10 cellular contexts compared by ENCODE assay signal in genomic region chr17:17809527-17810373, GRCh38. TPM values are rescaled to one million over a fixed set of nuclear protein-coding genes. Genes with fewer than 3 reads are reported as not detected.
DNase-seq lines count a peak whose midpoint lies in the region; ATAC-seq and TF ChIP-seq lines count a peak whose summit lies in the region.
"Had no signal": no experiment of that assay in that cellular context is flagged by ENCODE, and none has a peak within 500 bp of the region (broad histone marks: within the 10 kb centered on the region; RNA-seq: fewer than 3 reads in every experiment).

No MANE protein-coding gene starts in this region.

- H3K36me3 ChIP-seq in thyroid gland, result peaks cover 0 to 14% of the 10 kb centered on the region in 2 donors

- H3K4me3 ChIP-seq in thyroid gland (replicated peaks in 1 of 3), result peak overlapping the region in 1 of 3 donors; percentile 17

- 49 to 75% methylated on average over 7 to 26 of the region's 79 CpGs for WGBS in thyroid gland, 2 donors

- TF ChIP-seq POLR2A in thyroid gland (IDR thresholded peaks at IDR 0.05), result no peak

- intact Hi-C loops in thyroid gland (cut with DNase I), result loop anchor here (5.0 to 10.0 kb wide), 2 partner anchors 105 to 127 kb away; partner anchors contain the start of gene RAI1

- DNase-seq in NCI-H526 (lab: John Stamatoyannopoulos, UW) (peak; percentile 26 to 82), epidermal melanocyte (ENCODE audit: insufficient read length, low spot score) (peak; percentile 75), left kidney (ENCODE audit: low read depth, low spot score) (peak; percentile 93), thyroid gland (peak; percentile 77 to 79), GM19238 (ENCODE audit: insufficient read length, low spot score) (no peak), COR-L47 (lab: John Stamatoyannopoulos, UW) (no peak), NCI-H1105 treated with DMSO at 0.1 percent for 48 hours (lab: John Stamatoyannopoulos, UW) (no peak)
- DNase-seq: NCI-H2171; stimulated activated naive CD4-positive, alpha-beta T cell had no signal

- peak overlapping the region; percentile 64 to 88 (median 83) for H3K27ac ChIP-seq in thyroid gland

- no peaks in the 10 kb centered on the region for H3K27me3 ChIP-seq in thyroid gland

- H3K4me1 ChIP-seq in thyroid gland, result peaks cover 32 to 46% of the 10 kb centered on the region in 2 donors

- TF ChIP-seq CTCF in thyroid gland (IDR thresholded peaks at IDR 0.05), result no peak

- no peak for ATAC-seq in GM18520 (IDR thresholded peaks at IDR 0.05; ENCODE audit: unreplicated experiment)

- no peaks in the 10 kb centered on the region for H3K9me3 ChIP-seq in thyroid gland

RNA-seq across cellular contexts. Expression of gene SREBF1, which starts 27.0 kb away (rescaled TPM):
- 10 to 100 TPM; 44.6 to 89.4 (median 63.0) TPM for total RNA-seq in thyroid gland

Comparison
In these comparisons a context has a peak if more than half of its experiments do, and no peak if none do; other contexts are left out.
1. DNase-seq: peak in NCI-H526 (2 of 2), epidermal melanocyte (single experiment), left kidney (single experiment) and thyroid gland (2 of 2); none in GM19238 (single experiment), COR-L47 (single experiment) and NCI-H1105 treated with DMSO at 0.1 percent for 48 hours (single experiment).